Comparison of ENCODE assay signal across 8 cellular contexts in the genomic region with DNA sequence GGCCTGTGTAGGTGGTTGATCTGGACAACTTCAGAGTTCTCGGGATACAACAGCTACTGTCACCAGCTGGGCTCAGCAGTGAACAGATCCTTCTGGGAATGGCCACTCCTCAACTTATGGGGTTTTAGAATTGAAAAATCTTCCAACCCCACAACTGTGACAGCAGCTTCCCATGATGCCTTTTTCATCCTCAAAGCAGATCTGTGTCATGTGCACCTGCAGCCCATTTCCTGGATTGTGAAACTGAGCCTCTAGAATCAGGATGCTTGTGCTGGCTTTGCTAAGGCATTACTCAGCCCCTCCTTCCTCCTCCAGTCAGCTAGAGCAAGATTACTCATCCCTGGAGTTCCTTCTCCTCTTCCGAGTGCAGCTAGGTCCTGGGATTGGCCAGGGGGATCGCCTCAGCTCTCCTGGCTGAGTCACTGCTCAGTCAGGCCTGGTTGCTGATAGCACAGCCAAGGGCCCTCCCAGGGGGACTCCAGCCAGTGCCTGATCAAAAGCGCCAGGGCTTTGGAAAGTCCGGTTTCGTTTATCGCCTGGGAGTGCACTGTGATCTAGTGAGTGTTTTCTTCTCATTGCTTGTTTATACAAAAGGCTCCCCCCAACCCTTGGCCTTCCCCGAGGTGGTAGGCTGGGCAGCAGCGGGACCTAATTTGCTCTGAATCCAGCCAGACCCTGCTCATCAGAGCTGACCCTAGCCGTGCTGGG. TPM values are rescaled to one million over a fixed set of nuclear protein-coding genes. Genes with fewer than 3 reads are reported as not detected.
DNase-seq lines count a peak whose midpoint lies in the region; ATAC-seq and TF ChIP-seq lines count a peak whose summit lies in the region.

No MANE protein-coding gene starts in this region.

- no peak for TF ChIP-seq CTCF in KMS-11 (conservative IDR thresholded peaks at IDR 0.05; ENCODE audit: low read depth, low read length)

- H3K27ac ChIP-seq in GM23248 (0 out of 2 replicates have a peak overlapping the region, but pooled peaks have one; percentile 26), KMS-11 (peak overlapping the region; percentile 92)

- in situ Hi-C loops in GM23248 (cut with MboI): no loop called here

- peak overlapping the region; percentile 57 for H3K4me3 ChIP-seq in GM23248
- peak overlapping the region; percentile 72 for H3K4me3 ChIP-seq in KMS-11 (IDR thresholded peaks at IDR 0.05; ENCODE audit: insufficient read depth, low read depth, low read length)

- peak overlapping the region; percentile 53 for H3K4me3 Mint-ChIP-seq in activated T-cell treated with anti-CD3 and anti-CD28 coated beads, Interleukin-2, amount 50 U/mL, for 24 hours
- peak overlapping the region; percentile 1 to 55 for H3K4me3 Mint-ChIP-seq in stimulated activated naive B cell treated with anti-CD40 and anti-IgM and Interleukin-4, amounts not matched to agents 10 μg/mL and 1 μg/mL and 100 μg/mL, for 72 hours

- peak; percentile 96 for ATAC-seq in esophagus mucosa
- ATAC-seq in stimulated activated naive B cell treated with anti-CD40 and anti-IgM and Interleukin-4, amounts not matched to agents 10 μg/mL and 1 μg/mL and 100 μg/mL, for 72 hours (replicated peaks): peak; percentile 64 to 74

- H3K4me1 ChIP-seq in GM23248 (ENCODE audit: insufficient read depth) (peaks cover 11% of the 10 kb centered on the region), KMS-11 (ENCODE audit: low read depth, poor library complexity, severe bottlenecking) (peaks cover 36% of the 10 kb centered on the region)

- H3K9me2 ChIP-seq in GM23248 (ENCODE audit: insufficient read depth): no peaks in the 10 kb centered on the region

- H4K20me1 ChIP-seq in GM23248 (ENCODE audit: insufficient read depth) (no peaks in the 10 kb centered on the region), KMS-11 (ENCODE audit: insufficient read depth) (no peaks in the 10 kb centered on the region)

- H3K27me3 ChIP-seq in GM23248 (replicated peaks; ENCODE audit: insufficient read depth) (no peaks in the 10 kb centered on the region), KMS-11 (ENCODE audit: insufficient read depth, low read depth) (no peaks in the 10 kb centered on the region)

- peak overlapping the region; percentile 81 for H3K4me2 ChIP-seq in GM23248 (ENCODE audit: unreplicated experiment)
- H3K4me2 ChIP-seq in KMS-11: peak overlapping the region; percentile 98

- H3K36me3 Mint-ChIP-seq in activated T-cell treated with anti-CD3 and anti-CD28 coated beads, Interleukin-2, amount 50 U/mL, for 24 hours (ENCODE audit: low read depth): peaks cover 12% of the 10 kb centered on the region
- H3K36me3 Mint-ChIP-seq in stimulated activated naive B cell treated with anti-CD40 and anti-IgM and Interleukin-4, amounts not matched to agents 10 μg/mL and 1 μg/mL and 100 μg/mL, for 72 hours: peaks cover 6 to 10% of the 10 kb centered on the region in 2 donors

- DNase-seq in DMS79 (lab: John Stamatoyannopoulos, UW): peak; percentile 94
- DNase-seq in GM23248: peak; percentile 100
- peak; percentile 80 for DNase-seq in activated T-cell treated with anti-CD3 and anti-CD28 coated beads, Interleukin-2, amount 50 U/mL, for 24 hours
- peak; percentile 99 for DNase-seq in myocyte (ENCODE audit: low read depth)
- peak; percentile 80 for DNase-seq in stimulated activated naive B cell treated with anti-CD40 and anti-IgM and Interleukin-4, amounts not matched to agents 10 μg/mL and 1 μg/mL and 100 μg/mL, for 72 hours

- H3K9ac ChIP-seq in GM23248 (peak overlapping the region; percentile 61), KMS-11 (peak overlapping the region; percentile 67)

- H3K79me2 ChIP-seq in GM23248 (ENCODE audit: insufficient read depth): peaks cover 22% of the 10 kb centered on the region
- H3K79me2 ChIP-seq in KMS-11 (ENCODE audit: insufficient read depth, low read depth): peaks cover 28% of the 10 kb centered on the region

- H3K36me3 ChIP-seq in GM23248 (ENCODE audit: low read depth): no peaks in the 10 kb centered on the region
- H3K36me3 ChIP-seq in KMS-11 (ENCODE audit: insufficient read depth): no peaks in the 10 kb centered on the region

- peak overlapping the region; percentile 97 for H2AFZ ChIP-seq in GM23248
- peak overlapping the region; percentile 45; the same call in 1 of the 2 replicates for H2AFZ ChIP-seq in KMS-11 (ENCODE audit: low read depth)

- H3K9me3 ChIP-seq in GM23248 (ENCODE audit: low read depth): no peaks in the 10 kb centered on the region

- no peaks in the 10 kb centered on the region for H3K9me3 Mint-ChIP-seq in activated T-cell treated with anti-CD3 and anti-CD28 coated beads, Interleukin-2, amount 50 U/mL, for 24 hours
- no peaks in the 10 kb centered on the region for H3K9me3 Mint-ChIP-seq in stimulated activated naive B cell treated with anti-CD40 and anti-IgM and Interleukin-4, amounts not matched to agents 10 μg/mL and 1 μg/mL and 100 μg/mL, for 72 hours

- 12 to 15% methylated on average over 10 of the region's 10 CpGs for WGBS in GM23248 (ENCODE audit: low coverage in 1 of 2, low lambda C conversion rate in 2 of 2, missing lambda C conversion rate in 2 of 2), 2 experiments

- H3F3A ChIP-seq in GM23248 (ENCODE audit: insufficient read depth): peaks cover 6% of the 10 kb centered on the region

- H3K27me3 Mint-ChIP-seq in activated T-cell treated with anti-CD3 and anti-CD28 coated beads, Interleukin-2, amount 50 U/mL, for 24 hours: no peaks in the 10 kb centered on the region
- H3K27me3 Mint-ChIP-seq in stimulated activated naive B cell treated with anti-CD40 and anti-IgM and Interleukin-4, amounts not matched to agents 10 μg/mL and 1 μg/mL and 100 μg/mL, for 72 hours: peaks cover 0 to 5% of the 10 kb centered on the region in 2 donors

- peak overlapping the region; percentile 93 for H3K27ac Mint-ChIP-seq in activated T-cell treated with anti-CD3 and anti-CD28 coated beads, Interleukin-2, amount 50 U/mL, for 24 hours
- H3K27ac Mint-ChIP-seq in stimulated activated naive B cell treated with anti-CD40 and anti-IgM and Interleukin-4, amounts not matched to agents 10 μg/mL and 1 μg/mL and 100 μg/mL, for 72 hours: peak overlapping the region; percentile 84

- H3K4me1 Mint-ChIP-seq in activated T-cell treated with anti-CD3 and anti-CD28 coated beads, Interleukin-2, amount 50 U/mL, for 24 hours (ENCODE audit: low read depth): peaks cover 58% of the 10 kb centered on the region
- peaks cover 51 to 66% of the 10 kb centered on the region in 2 donors for H3K4me1 Mint-ChIP-seq in stimulated activated naive B cell treated with anti-CD40 and anti-IgM and Interleukin-4, amounts not matched to agents 10 μg/mL and 1 μg/mL and 100 μg/mL, for 72 hours

TF ChIP-seq in PFSK-1, 5 proteins besides CTCF, POLR2A, EP300 and RAD21:
- TF ChIP-seq FOXP2 (optimal IDR thresholded peaks at IDR 0.05; ENCODE audit: borderline replicate concordance, extremely low read depth, extremely low read length, insufficient read depth): no peak
- TF ChIP-seq SIN3A (IDR thresholded peaks at IDR 0.05; ENCODE audit: borderline replicate concordance, insufficient read depth, low read length): 0 out of 2 replicates have a peak, but pooled peaks have one; percentile 58
- TF ChIP-seq POLR2AphosphoS5 (IDR thresholded peaks at IDR 0.05; ENCODE audit: low read depth, low read length): no peak
- peak; percentile 56; the same call in 1 of the 2 replicates for TF ChIP-seq TAF1 (IDR thresholded peaks at IDR 0.05; ENCODE audit: borderline replicate concordance, insufficient read depth, low read length)
- peak in 1 of 2 experiments; percentile 70; a peak in 2 of 4 replicates for TF ChIP-seq REST (IDR thresholded peaks at IDR 0.05; ENCODE audit: insufficient read depth in 1 of 2, low read depth in 2 of 2, low read length in 2 of 2)

RNA-seq across cellular contexts. Expression of gene LPIN1, which starts 2.4 kb away (rescaled TPM):
- total RNA-seq in GM23248 (2014; rRNA removed; shearing (Covaris generic)): 11.3 and 12.6 TPM in 2 replicates
- 9.9 and 11.2 TPM in 2 replicates for polyA plus RNA-seq in GM23248 (2016; fragmentation: Nextera tagmentation; extraction: Ambion mirVana)
- polyA plus RNA-seq in PFSK-1 (2012; ENCODE audit: insufficient read length, low read depth): 22.1 TPM
- total RNA-seq in esophagus mucosa (33.6 TPM), myocyte (42.2 and 57.4 TPM in 2 replicates)
- polyA plus RNA-seq in myocyte (2012): 18.4 TPM

Comparison
In these comparisons a context has a peak if more than half of its experiments do, and no peak if none do; other contexts are left out.
1. Peak in every context shown above with its lines: DNase-seq, ATAC-seq, H3K4me3 ChIP-seq and H3K27ac ChIP-seq.